10 cellular contexts compared by ENCODE assay signal in the genomic region with DNA sequence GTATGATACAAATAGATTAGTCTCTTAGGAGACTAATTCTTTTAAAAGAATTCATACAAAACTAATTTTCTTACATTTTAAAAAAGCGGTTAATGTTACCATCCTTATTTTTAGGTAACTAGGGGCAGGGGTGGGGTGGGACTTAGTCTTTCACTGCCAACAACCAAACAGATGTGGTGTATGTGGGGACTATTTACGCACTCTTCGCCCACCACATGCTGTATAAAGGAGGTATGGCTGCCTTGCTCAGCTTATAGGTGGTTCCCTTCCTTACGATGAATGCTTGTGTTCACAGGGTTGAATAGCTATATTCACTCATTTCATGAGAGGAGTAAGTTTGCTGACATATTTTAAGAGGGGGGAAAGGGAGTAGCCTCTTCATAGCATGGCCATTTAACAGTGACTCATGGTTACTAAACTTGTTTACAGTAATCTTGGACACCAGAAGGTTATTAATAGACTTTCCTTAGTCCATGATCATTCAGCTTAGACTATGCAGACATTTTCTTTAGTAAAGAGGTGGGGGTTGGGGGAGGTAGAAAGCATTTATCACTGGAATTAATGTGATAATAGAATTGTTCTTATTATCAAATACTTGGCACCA.
DNase-seq lines count a peak whose midpoint lies in the region; ATAC-seq and TF ChIP-seq lines count a peak whose summit lies in the region.
"Had no signal": no experiment of that assay in that cellular context is flagged by ENCODE, and none has a peak within 500 bp of the region (broad histone marks: within the 10 kb centered on the region; RNA-seq: fewer than 3 reads in every experiment).

No MANE protein-coding gene starts in this region.

- DNase-seq in ELR (ENCODE audit: low read depth) (peak; percentile 94), PC-3 (peak; percentile 90), fibroblast of gingiva (ENCODE audit: low read depth) (peak; percentile 73), renal cortical epithelial cell (ENCODE audit: low read depth) (peak; percentile 91), superior temporal gyrus (ENCODE audit: extremely low spot score) (no peak), NCI-H2081 treated with DMSO at 0.1 percent for 48 hours (lab: John Stamatoyannopoulos, UW) (no peak), endodermal cell (no peak)
- DNase-seq in central memory CD4-positive, alpha-beta T cell, result no peak
- DNase-seq: Peyer's patch; stimulated activated naive CD4-positive, alpha-beta T cell treated with Interleukin-2 at 50 U/mL for 16 hours had no signal

- peak overlapping the region; percentile 76 for H3K4me2 ChIP-seq in PC-3 (ENCODE audit: low read length)

- H2AFZ ChIP-seq in PC-3 (ENCODE audit: low read length), result no peak overlapping the region

- intact Hi-C loops in PC-3 (cut with micrococcal nuclease), result loop anchor here (1.0 to 2.0 kb wide), 5 partner anchors 18 to 134 kb away; no protein-coding TSS in a partner anchor

- H3K4me1 Mint-ChIP-seq in endodermal cell, result peaks cover 10% of the 10 kb centered on the region

- WGBS in endodermal cell (ENCODE audit: insufficient coverage in 1 of 2, insufficient read length in 1 of 2), 2 experiments, result 83 to 98% methylated on average over 1 to 4 of the region's 4 CpGs

- H3K9me3 Mint-ChIP-seq in endodermal cell, result no peaks in the 10 kb centered on the region

- no peak overlapping the region for H3K4me3 Mint-ChIP-seq in endodermal cell

- BruUV-seq in PC-3 (replicated peaks; lab: Mats Ljungman, UMichigan), result no TSS peak

- no peaks in the 10 kb centered on the region for H4K20me1 ChIP-seq in PC-3 (ENCODE audit: low read length)

- H3K27me3 ChIP-seq in PC-3 (ENCODE audit: low read length) (no peaks in the 10 kb centered on the region), endodermal cell (ENCODE audit: control insufficient read depth, insufficient read depth, low read length, poor library complexity, severe bottlenecking) (no peaks in the 10 kb centered on the region)
- H3K27me3 ChIP-seq: Peyer's patch had no signal

- H3K36me3 ChIP-seq in PC-3 (ENCODE audit: low read depth, low read length) (peaks cover 39% of the 10 kb centered on the region), endodermal cell (ENCODE audit: control insufficient read depth, insufficient read depth, low read length) (peaks cover 30% of the 10 kb centered on the region)
- H3K36me3 ChIP-seq: Peyer's patch had no signal

- H3K9me3 ChIP-seq in PC-3 (ENCODE audit: low read length) (no peaks in the 10 kb centered on the region), endodermal cell (ENCODE audit: control insufficient read depth, low read length) (peaks cover 9% of the 10 kb centered on the region)
- H3K9me3 ChIP-seq: Peyer's patch had no signal

- H3K4me3 ChIP-seq in PC-3 (ENCODE audit: low read length) (peak overlapping the region; percentile 38; the same call in 1 of the 2 replicates), endodermal cell (ENCODE audit: low read length) (no peak overlapping the region)
- H3K4me3 ChIP-seq: Peyer's patch had no signal

- CTCF ChIA-PET in PC-3 (lab: Charles Lee), result interaction anchor here (0.5 to 0.8 kb wide), 4 partner anchors 15 to 66 kb away, joined by 3 to 6 read pairs (median 4); no protein-coding TSS in a partner anchor

- POLR2A ChIA-PET in PC-3 (lab: Charles Lee; ENCODE audit: unreplicated experiment), result interaction anchor here (0.6 to 1.1 kb wide), 4 partner anchors 24 to 690 kb away, joined by 3 to 6 read pairs (median 4); a partner anchor contains a TSS

- no peak overlapping the region for H3K27ac Mint-ChIP-seq in endodermal cell

- H3K4me1 ChIP-seq in PC-3 (ENCODE audit: insufficient read depth, low read length) (peaks cover 59% of the 10 kb centered on the region), endodermal cell (ENCODE audit: control insufficient read depth, insufficient read depth, low read length) (no peaks in the 10 kb centered on the region)

- H3K27me3 Mint-ChIP-seq in endodermal cell (ENCODE audit: insufficient read depth), result no peaks in the 10 kb centered on the region

- peaks cover 31% of the 10 kb centered on the region for H3K36me3 Mint-ChIP-seq in endodermal cell (ENCODE audit: low read depth)

- peaks cover 6% of the 10 kb centered on the region for H3F3A ChIP-seq in PC-3 (ENCODE audit: low read length, unreplicated experiment)

- ATAC-seq in PC-3, result peak; percentile 88

- TF ChIP-seq CTCF in PC-3 (conservative IDR thresholded peaks at IDR 0.05; ENCODE audit: low read depth, low read length), result no peak
- TF ChIP-seq CTCF in endodermal cell (conservative IDR thresholded peaks at IDR 0.05), result no peak

- H3K27ac ChIP-seq in PC-3 (ENCODE audit: low read length) (peak overlapping the region; percentile 97), endodermal cell (ENCODE audit: low read depth, low read length) (no peak overlapping the region)

- peaks cover 81% of the 10 kb centered on the region for H3K79me2 ChIP-seq in PC-3 (ENCODE audit: low read length)

- peak overlapping the region; percentile 73 for H3K9ac ChIP-seq in PC-3 (ENCODE audit: low read length)
- no peak overlapping the region for H3K9ac ChIP-seq in endodermal cell (ENCODE audit: extremely low read depth, low read length, poor library complexity, severe bottlenecking)

- H3K9me2 ChIP-seq in PC-3 (replicated peaks; ENCODE audit: low read length), result no peaks in the 10 kb centered on the region

Comparison
In these comparisons a context has a peak if more than half of its experiments do, and no peak if none do; other contexts are left out.
1. DNase-seq: peak in ELR (single experiment), PC-3 (single experiment), fibroblast of gingiva (single experiment) and renal cortical epithelial cell (single experiment); none in superior temporal gyrus (single experiment), central memory CD4-positive, alpha-beta T cell (single experiment), NCI-H2081 treated with DMSO at 0.1 percent for 48 hours (single experiment) and endodermal cell (single experiment).